In the genomic region with DNA sequence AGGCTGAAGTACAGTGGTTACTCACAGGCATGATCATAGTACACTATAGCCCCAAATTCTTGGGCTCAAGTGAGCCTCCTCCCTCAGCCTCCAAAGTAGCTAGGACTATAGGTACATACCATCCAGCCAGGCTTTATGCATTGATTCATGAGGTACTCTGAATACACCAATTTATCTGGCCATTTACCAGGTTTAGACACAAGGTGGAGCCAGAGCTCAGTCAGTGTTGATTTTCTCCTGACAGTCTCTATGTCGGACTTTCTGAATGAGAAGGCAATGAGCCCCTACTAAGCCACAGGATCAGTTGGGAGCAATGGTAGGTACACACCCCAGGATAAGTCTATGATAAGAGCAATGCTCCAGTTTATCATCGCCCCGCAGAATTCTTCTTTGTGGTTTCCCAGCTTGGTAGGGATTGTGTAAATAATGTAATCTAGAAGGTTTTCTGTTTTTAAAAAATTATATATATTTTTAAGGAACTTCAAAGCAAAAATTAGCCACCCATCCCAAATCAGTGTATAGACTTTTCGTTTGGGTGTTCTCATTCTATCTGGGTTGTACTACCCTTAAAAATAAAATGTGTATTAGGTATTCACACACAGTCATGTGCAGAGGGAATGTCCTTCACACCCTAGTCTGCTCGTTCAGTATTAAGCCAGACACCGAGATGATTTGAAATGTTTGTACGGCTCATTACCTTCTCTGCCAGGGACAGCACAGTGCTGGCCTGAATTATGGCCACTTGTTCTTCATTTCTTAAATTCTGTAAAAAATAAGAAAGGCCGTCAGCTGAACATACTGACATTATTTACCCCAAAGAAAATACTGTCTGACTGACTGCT, we compare ENCODE assay signal across 1 cellular context.
TF ChIP-seq lines count a peak whose summit lies in the region.

No MANE protein-coding gene starts in this region.

TF ChIP-seq in HepG2, 621 proteins besides CTCF, POLR2A, EP300 and RAD21 (continued from another document):
- TF ChIP-seq ELF3 (CRISPR knock-in tag; IDR thresholded peaks at IDR 0.05) (0 out of 2 replicates have a peak, but pooled peaks have one; percentile 24), ZKSCAN1 (IDR thresholded peaks at IDR 0.05; ENCODE audit: low read length) (0 out of 2 replicates have a peak, but pooled peaks have one; percentile 46), FOXO1 (CRISPR knock-in tag; IDR thresholded peaks at IDR 0.05) (0 out of 2 replicates have a peak, but pooled peaks have one; percentile 8), THAP11 (CRISPR knock-in tag; IDR thresholded peaks at IDR 0.05) (0 out of 2 replicates have a peak, but pooled peaks have one; percentile 19), KAT8 (CRISPR knock-in tag; IDR thresholded peaks at IDR 0.05) (peak; percentile 34; the same call in 1 of the 2 replicates), ZNF549 (CRISPR knock-in tag; IDR thresholded peaks at IDR 0.05) (no peak)
